15 cellular contexts compared by ENCODE assay signal in the genomic region with DNA sequence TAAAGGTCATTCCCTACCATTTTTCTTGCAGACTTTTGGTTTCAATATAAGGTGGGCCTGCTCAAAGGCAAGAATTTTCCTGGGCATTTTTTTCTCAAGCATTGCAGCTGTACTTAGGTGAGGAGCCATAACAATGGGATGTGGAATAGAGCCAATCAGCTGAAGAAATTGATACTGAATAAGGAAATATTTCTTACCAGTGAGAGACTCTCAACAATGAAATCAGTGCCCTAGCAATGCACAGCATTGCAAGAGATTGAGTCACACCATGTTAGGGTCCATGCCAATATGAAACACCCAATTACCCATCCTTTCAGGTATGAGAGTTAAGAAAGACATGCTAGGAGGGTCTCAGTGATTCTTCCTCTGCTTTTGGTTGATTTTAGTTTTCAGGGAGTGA.
A peak's percentile ranks its signal among the peaks of the same experiment; 100 is the strongest.
DNase-seq lines count a peak whose midpoint lies in the region; ATAC-seq and TF ChIP-seq lines count a peak whose summit lies in the region.
"Had no signal": no experiment of that assay in that cellular context is flagged by ENCODE, and none has a peak within 500 bp of the region (broad histone marks: within the 10 kb centered on the region; RNA-seq: fewer than 3 reads in every experiment).

No MANE protein-coding gene starts in this region.

- H3K27ac ChIP-seq in breast epithelium: no peak overlapping the region
- H3K27ac ChIP-seq in testis: no peak overlapping the region
- H3K27ac ChIP-seq: colonic mucosa, esophagus muscularis mucosa had no signal

- H3K4me1 Mint-ChIP-seq in MCF 10A (ENCODE audit: insufficient read depth, unreplicated experiment) (peaks cover 33% of the 10 kb centered on the region), T-cell (no peaks in the 10 kb centered on the region)
- no peaks in the 10 kb centered on the region for H3K4me1 Mint-ChIP-seq in activated T-cell treated with anti-CD3 and anti-CD28 coated beads, Interleukin-2, amount 50 U/mL, for 24 hours (ENCODE audit: low read depth)
- H3K4me1 Mint-ChIP-seq: activated naive CD8-positive, alpha-beta T cell treated with anti-CD3 and anti-CD28 coated beads for 36 hours had no signal

- no peaks in the 10 kb centered on the region for H3K4me1 ChIP-seq in breast epithelium
- H3K4me1 ChIP-seq in testis: no peaks in the 10 kb centered on the region
- H3K4me1 ChIP-seq: colonic mucosa, esophagus muscularis mucosa had no signal

- H3K36me3 ChIP-seq in breast epithelium (no peaks in the 10 kb centered on the region), testis (ENCODE audit: low read depth, missing control alignments) (no peaks in the 10 kb centered on the region)
- H3K36me3 ChIP-seq: colonic mucosa, esophagus muscularis mucosa had no signal

- no peaks in the 10 kb centered on the region for H3K27me3 ChIP-seq in breast epithelium
- no peaks in the 10 kb centered on the region for H3K27me3 ChIP-seq in testis
- H3K27me3 ChIP-seq: colonic mucosa had no signal

- TF ChIP-seq CTCF in MCF 10A (IDR thresholded peaks at IDR 0.05; ENCODE audit: unreplicated experiment) (no peak), breast epithelium (IDR thresholded peaks at IDR 0.05) (no peak), fibroblast of mammary gland (conservative IDR thresholded peaks at IDR 0.05; ENCODE audit: control insufficient read depth, insufficient read depth, low read depth, low read length) (no peak), testis (IDR thresholded peaks at IDR 0.05) (no peak)

- H3K4me3 ChIP-seq in breast epithelium: no peak overlapping the region
- H3K4me3 ChIP-seq in fibroblast of mammary gland (ENCODE audit: control insufficient read depth, low read depth, low read length): no peak overlapping the region
- H3K4me3 ChIP-seq in testis: no peak overlapping the region
- H3K4me3 ChIP-seq: colonic mucosa, esophagus muscularis mucosa had no signal

- DNase-seq in MCF 10A (ENCODE audit: unreplicated experiment): peak; percentile 69
- DNase-seq in breast epithelium (ENCODE audit: low spot score in 2 of 2): no peak
- DNase-seq in fibroblast of mammary gland (ENCODE audit: low read depth): peak; percentile 56
- DNase-seq in activated T-cell treated with anti-CD3 and anti-CD28 coated beads, Interleukin-2, amount 50 U/mL, for 24 hours: no peak
- no peak for DNase-seq in activated CD4-positive, alpha-beta T cell treated with anti-CD3 and anti-CD28 coated beads, Interleukin-2, amount 50 U/mL, for 1 hour
- no peak for DNase-seq in testis
- DNase-seq in T-cell: no peak
- DNase-seq: 8988T; activated CD8-positive, alpha-beta memory T cell treated with anti-CD3 and anti-CD28 coated beads, Interleukin-2, amount 50 U/mL, for 48 hours; activated naive CD8-positive, alpha-beta T cell treated with anti-CD3 and anti-CD28 coated beads for 36 hours; colonic mucosa; MV-4-11; NCI-H2171 treated with DMSO at 0.1 percent for 48 hours had no signal

- H3K27me3 Mint-ChIP-seq in MCF 10A (ENCODE audit: insufficient read depth, unreplicated experiment) (no peaks in the 10 kb centered on the region), T-cell (peaks cover 4 to 5% of the 10 kb centered on the region in 2 donors)
- no peaks in the 10 kb centered on the region for H3K27me3 Mint-ChIP-seq in activated T-cell treated with anti-CD3 and anti-CD28 coated beads, Interleukin-2, amount 50 U/mL, for 24 hours

- peak; percentile 59 for ATAC-seq in SK-N-SH treated with all-trans-retinoic acid at 6 μM for 48 hours
- no peak for ATAC-seq in T-cell (replicated peaks in 1 of 4)

- H3K27ac Mint-ChIP-seq in MCF 10A (ENCODE audit: low read depth, unreplicated experiment) (peak overlapping the region; percentile 9), T-cell (no peak overlapping the region)
- H3K27ac Mint-ChIP-seq in activated T-cell treated with anti-CD3 and anti-CD28 coated beads, Interleukin-2, amount 50 U/mL, for 24 hours: no peak overlapping the region
- H3K27ac Mint-ChIP-seq: activated naive CD8-positive, alpha-beta T cell treated with anti-CD3 and anti-CD28 coated beads for 36 hours had no signal

- CTCF ChIA-PET in MCF 10A (lab: Yijun Ruan, JAX): no interaction called here
- CTCF ChIA-PET in T-cell (lab: Charles Lee): interaction anchor here in 1 of 2 donors (0.6 kb wide), 1 partner anchor 250 kb away, joined by 3 read pairs; no protein-coding TSS in a partner anchor

- TF ChIP-seq POLR2A in breast epithelium (IDR thresholded peaks at IDR 0.05) (no peak), testis (IDR thresholded peaks at IDR 0.05) (no peak)

- H3K9me3 ChIP-seq in breast epithelium (no peaks in the 10 kb centered on the region), testis (no peaks in the 10 kb centered on the region)
- H3K9me3 ChIP-seq: colonic mucosa had no signal

- POLR2A ChIA-PET in MCF 10A (lab: Yijun Ruan, JAX) (interaction anchor here (0.6 to 1.2 kb wide), 4 partner anchors 8 to 18 kb away, joined by 3 to 5 read pairs (median 3); no protein-coding TSS in a partner anchor), T-cell (lab: Charles Lee) (no interaction called here)

- no TSS peak for BruUV-seq in MCF 10A (replicated peaks; lab: Mats Ljungman, UMichigan)

- H3K9me3 Mint-ChIP-seq in MCF 10A (ENCODE audit: unreplicated experiment) (no peaks in the 10 kb centered on the region), T-cell (peaks cover 4 to 10% (median 10%) of the 10 kb centered on the region in 3 donors)
- H3K9me3 Mint-ChIP-seq in activated T-cell treated with anti-CD3 and anti-CD28 coated beads, Interleukin-2, amount 50 U/mL, for 24 hours: peaks cover 11% of the 10 kb centered on the region

- H3K36me3 Mint-ChIP-seq in MCF 10A (ENCODE audit: insufficient read depth, unreplicated experiment): peaks cover 5% of the 10 kb centered on the region
- no peaks in the 10 kb centered on the region for H3K36me3 Mint-ChIP-seq in activated T-cell treated with anti-CD3 and anti-CD28 coated beads, Interleukin-2, amount 50 U/mL, for 24 hours (ENCODE audit: low read depth)
- no peaks in the 10 kb centered on the region for H3K36me3 Mint-ChIP-seq in T-cell
- H3K36me3 Mint-ChIP-seq: activated naive CD8-positive, alpha-beta T cell treated with anti-CD3 and anti-CD28 coated beads for 36 hours had no signal

- H3K4me3 Mint-ChIP-seq in MCF 10A (ENCODE audit: unreplicated experiment): no peak overlapping the region
- H3K4me3 Mint-ChIP-seq in activated T-cell treated with anti-CD3 and anti-CD28 coated beads, Interleukin-2, amount 50 U/mL, for 24 hours: no peak overlapping the region
- no peak overlapping the region for H3K4me3 Mint-ChIP-seq in T-cell
- H3K4me3 Mint-ChIP-seq: activated naive CD8-positive, alpha-beta T cell treated with anti-CD3 and anti-CD28 coated beads for 36 hours had no signal

- intact Hi-C loops in MCF 10A (cut with micrococcal nuclease) (no loop called here), breast epithelium (cut with DNase I; ENCODE audit: low total_unique reads) (no loop called here), testis (cut with DNase I; ENCODE audit: low total_unique reads) (loop anchor here (10.0 kb wide), 1 partner anchor 46 kb away; no protein-coding TSS in a partner anchor)

TF ChIP-seq in SK-N-SH treated with all-trans-retinoic acid at 6 μM for 48 hours, 23 proteins besides CTCF, POLR2A, EP300 and RAD21 (continues in another document):
- TF ChIP-seq, protein P1, sequence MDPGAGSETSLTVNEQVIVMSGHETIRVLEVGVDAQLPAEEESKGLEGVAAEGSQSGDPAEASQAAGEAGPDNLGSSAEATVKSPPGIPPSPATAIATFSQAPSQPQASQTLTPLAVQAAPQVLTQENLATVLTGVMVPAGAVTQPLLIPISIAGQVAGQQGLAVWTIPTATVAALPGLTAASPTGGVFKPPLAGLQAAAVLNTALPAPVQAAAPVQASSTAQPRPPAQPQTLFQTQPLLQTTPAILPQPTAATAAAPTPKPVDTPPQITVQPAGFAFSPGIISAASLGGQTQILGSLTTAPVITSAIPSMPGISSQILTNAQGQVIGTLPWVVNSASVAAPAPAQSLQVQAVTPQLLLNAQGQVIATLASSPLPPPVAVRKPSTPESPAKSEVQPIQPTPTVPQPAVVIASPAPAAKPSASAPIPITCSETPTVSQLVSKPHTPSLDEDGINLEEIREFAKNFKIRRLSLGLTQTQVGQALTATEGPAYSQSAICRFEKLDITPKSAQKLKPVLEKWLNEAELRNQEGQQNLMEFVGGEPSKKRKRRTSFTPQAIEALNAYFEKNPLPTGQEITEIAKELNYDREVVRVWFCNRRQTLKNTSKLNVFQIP (CRISPR knock-in tag; IDR thresholded peaks at IDR 0.05; ENCODE audit: borderline replicate concordance, low read depth): no peak
- no peak for TF ChIP-seq ZNF565 (CRISPR knock-in tag; conservative IDR thresholded peaks at IDR 0.05; ENCODE audit: low read depth)
- no peak for TF ChIP-seq ZFP3 (CRISPR knock-in tag; IDR thresholded peaks at IDR 0.05)
- no peak for TF ChIP-seq CSDC2 (CRISPR knock-in tag; IDR thresholded peaks at IDR 0.05)
- TF ChIP-seq GLIS3 (CRISPR knock-in tag; IDR thresholded peaks at IDR 0.05): no peak
- TF ChIP-seq PPARA (CRISPR knock-in tag; IDR thresholded peaks at IDR 0.05; ENCODE audit: borderline replicate concordance): no peak
- TF ChIP-seq RARB (CRISPR knock-in tag; IDR thresholded peaks at IDR 0.05): no peak
- no peak for TF ChIP-seq ZFP30 (CRISPR knock-in tag; IDR thresholded peaks at IDR 0.05)
- TF ChIP-seq SNAI2 (CRISPR knock-in tag; IDR thresholded peaks at IDR 0.05): no peak
- TF ChIP-seq, protein P2, sequence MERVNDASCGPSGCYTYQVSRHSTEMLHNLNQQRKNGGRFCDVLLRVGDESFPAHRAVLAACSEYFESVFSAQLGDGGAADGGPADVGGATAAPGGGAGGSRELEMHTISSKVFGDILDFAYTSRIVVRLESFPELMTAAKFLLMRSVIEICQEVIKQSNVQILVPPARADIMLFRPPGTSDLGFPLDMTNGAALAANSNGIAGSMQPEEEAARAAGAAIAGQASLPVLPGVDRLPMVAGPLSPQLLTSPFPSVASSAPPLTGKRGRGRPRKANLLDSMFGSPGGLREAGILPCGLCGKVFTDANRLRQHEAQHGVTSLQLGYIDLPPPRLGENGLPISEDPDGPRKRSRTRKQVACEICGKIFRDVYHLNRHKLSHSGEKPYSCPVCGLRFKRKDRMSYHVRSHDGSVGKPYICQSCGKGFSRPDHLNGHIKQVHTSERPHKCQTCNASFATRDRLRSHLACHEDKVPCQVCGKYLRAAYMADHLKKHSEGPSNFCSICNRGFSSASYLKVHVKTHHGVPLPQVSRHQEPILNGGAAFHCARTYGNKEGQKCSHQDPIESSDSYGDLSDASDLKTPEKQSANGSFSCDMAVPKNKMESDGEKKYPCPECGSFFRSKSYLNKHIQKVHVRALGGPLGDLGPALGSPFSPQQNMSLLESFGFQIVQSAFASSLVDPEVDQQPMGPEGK (CRISPR knock-in tag; IDR thresholded peaks at IDR 0.05; ENCODE audit: borderline replicate concordance): no peak
- no peak for TF ChIP-seq ZNF70 (CRISPR knock-in tag; IDR thresholded peaks at IDR 0.05)

Comparison
In these comparisons a context has a peak if more than half of its experiments do, and no peak if none do; other contexts are left out.
1. DNase-seq: peak in MCF 10A (single experiment) and fibroblast of mammary gland (single experiment); none in breast epithelium (0 of 2), activated T-cell treated with anti-CD3 and anti-CD28 coated beads, Interleukin-2, amount 50 U/mL, for 24 hours (single experiment), activated CD4-positive, alpha-beta T cell treated with anti-CD3 and anti-CD28 coated beads, Interleukin-2, amount 50 U/mL, for 1 hour (single experiment), testis (single experiment) and T-cell (0 of 34).